ENCODE assay signal across 8 cellular contexts in the genomic region with DNA sequence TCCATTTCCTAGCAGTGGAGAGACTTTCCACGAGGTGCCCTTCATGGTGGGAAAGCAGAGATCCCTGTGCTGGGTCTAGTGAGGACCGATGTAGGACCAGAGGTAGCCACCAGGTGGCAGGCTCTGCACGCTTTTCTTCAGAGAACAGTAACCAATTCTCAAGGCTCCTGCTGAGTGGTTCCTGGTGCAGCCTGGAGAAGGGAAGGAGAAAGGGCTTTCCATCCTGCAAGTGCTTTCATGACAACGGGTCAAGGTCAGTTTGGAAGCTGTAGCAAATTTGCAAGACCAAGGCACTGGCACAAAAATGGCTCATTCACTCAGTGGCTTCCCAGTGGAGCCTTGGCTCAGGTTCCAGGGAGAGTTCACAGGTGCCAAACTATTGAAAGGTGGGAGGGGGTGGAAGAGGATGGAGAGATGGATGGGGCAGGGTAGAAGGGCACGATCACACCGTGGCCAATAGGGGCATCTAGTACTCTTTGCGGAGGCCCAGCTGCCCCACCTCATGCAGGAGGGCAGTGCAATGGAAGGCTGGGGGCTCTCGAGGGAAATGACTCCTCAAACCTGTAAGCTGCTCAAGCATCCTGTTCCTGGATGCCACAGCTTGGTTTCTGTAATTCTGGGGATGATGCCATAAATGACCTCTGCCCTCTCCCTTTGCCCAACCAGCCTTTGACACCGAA. TPM values are rescaled to one million over a fixed set of nuclear protein-coding genes. Genes with fewer than 3 reads are reported as not detected.
DNase-seq lines count a peak whose midpoint lies in the region; ATAC-seq and TF ChIP-seq lines count a peak whose summit lies in the region.

No MANE protein-coding gene starts in this region.

- WGBS in endodermal cell (ENCODE audit: insufficient coverage in 1 of 2, insufficient read length in 1 of 2), 2 experiments = 54 to 56% methylated on average over 6 to 9 of the region's 9 CpGs

- no peaks in the 10 kb centered on the region for H3K27me3 ChIP-seq in endodermal cell (ENCODE audit: control insufficient read depth, insufficient read depth, low read length, poor library complexity, severe bottlenecking)

- H3K27ac ChIP-seq in endodermal cell (ENCODE audit: low read depth, low read length) = no peak overlapping the region

- H3K9me3 ChIP-seq in endodermal cell (ENCODE audit: control insufficient read depth, low read length) = no peaks in the 10 kb centered on the region

- no peaks in the 10 kb centered on the region for H3K36me3 Mint-ChIP-seq in endodermal cell (ENCODE audit: low read depth)
- H3K36me3 Mint-ChIP-seq in stimulated activated effector memory CD8-positive, alpha-beta T cell treated with anti-CD3 and anti-CD28 coated beads, Interleukin-12 subunit alpha, Interleukin-12 subunit beta, amount 100 ng/mL, for 72 hours = no peaks in the 10 kb centered on the region

- H3K4me3 Mint-ChIP-seq in endodermal cell = no peak overlapping the region
- H3K4me3 Mint-ChIP-seq in stimulated activated effector memory CD8-positive, alpha-beta T cell treated with anti-CD3 and anti-CD28 coated beads, Interleukin-12 subunit alpha, Interleukin-12 subunit beta, amount 100 ng/mL, for 72 hours = no peak overlapping the region

- no peaks in the 10 kb centered on the region for H3K9me3 Mint-ChIP-seq in endodermal cell
- no peaks in the 10 kb centered on the region for H3K9me3 Mint-ChIP-seq in stimulated activated effector memory CD8-positive, alpha-beta T cell treated with anti-CD3 and anti-CD28 coated beads, Interleukin-12 subunit alpha, Interleukin-12 subunit beta, amount 100 ng/mL, for 72 hours

- H3K27ac Mint-ChIP-seq in endodermal cell = no peak overlapping the region
- H3K27ac Mint-ChIP-seq in stimulated activated effector memory CD8-positive, alpha-beta T cell treated with anti-CD3 and anti-CD28 coated beads, Interleukin-12 subunit alpha, Interleukin-12 subunit beta, amount 100 ng/mL, for 72 hours = no peak overlapping the region

- H3K36me3 ChIP-seq in endodermal cell (ENCODE audit: control insufficient read depth, insufficient read depth, low read length) = no peaks in the 10 kb centered on the region

- ATAC-seq in HG02981 (IDR thresholded peaks at IDR 0.05; ENCODE audit: unreplicated experiment) (peak; percentile 58), GM21526 (IDR thresholded peaks at IDR 0.05; ENCODE audit: low FRiP score, unreplicated experiment) (no peak)
- ATAC-seq in stimulated activated effector memory CD8-positive, alpha-beta T cell treated with anti-CD3 and anti-CD28 coated beads, Interleukin-12 subunit alpha, Interleukin-12 subunit beta, amount 100 ng/mL, for 72 hours = peak; percentile 56

- H3K4me1 ChIP-seq in endodermal cell (ENCODE audit: control insufficient read depth, insufficient read depth, low read length) = peaks cover 3% of the 10 kb centered on the region

- H3K4me1 Mint-ChIP-seq in endodermal cell = peaks cover 16% of the 10 kb centered on the region
- no peaks in the 10 kb centered on the region for H3K4me1 Mint-ChIP-seq in stimulated activated effector memory CD8-positive, alpha-beta T cell treated with anti-CD3 and anti-CD28 coated beads, Interleukin-12 subunit alpha, Interleukin-12 subunit beta, amount 100 ng/mL, for 72 hours

- peaks cover 2% of the 10 kb centered on the region for H3K27me3 Mint-ChIP-seq in endodermal cell (ENCODE audit: insufficient read depth)

- H3K9ac ChIP-seq in endodermal cell (ENCODE audit: extremely low read depth, low read length, poor library complexity, severe bottlenecking) = no peak overlapping the region

- peak; percentile 92 for TF ChIP-seq CTCF in endodermal cell (conservative IDR thresholded peaks at IDR 0.05)

- H3K4me3 ChIP-seq in endodermal cell (ENCODE audit: low read length) = no peak overlapping the region

- DNase-seq in EH (ENCODE audit: low read depth) (peak; percentile 70), NCI-H82 treated with DMSO at 0.1 percent for 48 hours (lab: John Stamatoyannopoulos, UW; ENCODE audit: unreplicated experiment) (peak; percentile 45), endodermal cell (peak; percentile 95), mucosa of gallbladder (ENCODE audit: low spot score) (peak; percentile 75)
- DNase-seq in activated CD8-positive, alpha-beta memory T cell treated with anti-CD3 and anti-CD28 coated beads for 24 hours = peak; percentile 85
- peak; percentile 40 to 79 for DNase-seq in stimulated activated effector memory CD8-positive, alpha-beta T cell treated with anti-CD3 and anti-CD28 coated beads, Interleukin-12 subunit alpha, Interleukin-12 subunit beta, amount 100 ng/mL, for 72 hours (ENCODE audit: low spot score in 2 of 2)

RNA-seq across cellular contexts. Expression of a gene that starts 25.5 kb away (rescaled TPM):
- not detected for total RNA-seq in endodermal cell
- not detected for polyA plus RNA-seq in endodermal cell (2013, experiment 1 of 2)
- polyA plus RNA-seq in endodermal cell (2013, experiment 2 of 2) = not detected
- total RNA-seq in mucosa of gallbladder = not detected

RNA-seq across cellular contexts. Expression of a gene that starts 33.8 kb away (rescaled TPM):
- total RNA-seq in endodermal cell (under 1 TPM in 1 of 2 donors, not detected in 1; 0.37 TPM), mucosa of gallbladder (2.2 TPM)
- 0.14 TPM for polyA plus RNA-seq in endodermal cell (2013, experiment 1 of 2)
- polyA plus RNA-seq in endodermal cell (2013, experiment 2 of 2) = not detected

Comparison
In these comparisons a context has a peak if more than half of its experiments do, and no peak if none do; other contexts are left out.
1. DNase-seq: peak in every context shown above with its lines; median percentile 95 in endodermal cell; 85 in activated CD8-positive, alpha-beta memory T cell treated with anti-CD3 and anti-CD28 coated beads for 24 hours; 75 in mucosa of gallbladder; 70 in EH; 60 in stimulated activated effector memory CD8-positive, alpha-beta T cell treated with anti-CD3 and anti-CD28 coated beads, Interleukin-12 subunit alpha, Interleukin-12 subunit beta, amount 100 ng/mL, for 72 hours; 45 in NCI-H82 treated with DMSO at 0.1 percent for 48 hours.